9 cellular contexts compared by ENCODE assay signal in genomic region chr11:76810151-76810853, GRCh38. TPM values are rescaled to one million over a fixed set of nuclear protein-coding genes. Genes with fewer than 3 reads are reported as not detected.
DNase-seq lines count a peak whose midpoint lies in the region; ATAC-seq lines count a peak whose summit lies in the region.
"Had no signal": no experiment of that assay in that cellular context is flagged by ENCODE, and none has a peak within 500 bp of the region (broad histone marks: within the 10 kb centered on the region; RNA-seq: fewer than 3 reads in every experiment).

No MANE protein-coding gene starts in this region.

- DNase-seq in GF-D8 (lab: John Stamatoyannopoulos, UW): peak; percentile 8
- DNase-seq in NCI-H1694 treated with DMSO at 0.1 percent for 48 hours (lab: John Stamatoyannopoulos, UW): peak; percentile 22
- peak; percentile 39 for DNase-seq in islet precursor cell
- peak; percentile 33 for DNase-seq in stimulated activated naive B cell treated with anti-CD40 and anti-IgM and Interleukin-4, amounts not matched to agents 10 μg/mL and 1 μg/mL and 100 μg/mL, for 72 hours
- no peak for DNase-seq in H7
- no peak for DNase-seq in Ammon's horn (ENCODE audit: low spot score)
- DNase-seq in GM19240 (ENCODE audit: insufficient read length, low spot score): no peak

- peaks cover 2% of the 10 kb centered on the region for H3K27me3 Mint-ChIP-seq in activated naive CD4-positive, alpha-beta T cell treated with anti-CD3 and anti-CD28 coated beads, Interleukin-2, amount 50 U/mL, for 24 hours
- peaks cover 23 to 37% of the 10 kb centered on the region in 2 donors for H3K27me3 Mint-ChIP-seq in stimulated activated naive B cell treated with anti-CD40 and anti-IgM and Interleukin-4, amounts not matched to agents 10 μg/mL and 1 μg/mL and 100 μg/mL, for 72 hours

- H3K27me3 ChIP-seq in H7 (ENCODE audit: control insufficient read depth, insufficient read depth, low read length): no peaks in the 10 kb centered on the region

- H3K4me1 Mint-ChIP-seq in activated naive CD4-positive, alpha-beta T cell treated with anti-CD3 and anti-CD28 coated beads, Interleukin-2, amount 50 U/mL, for 24 hours: peaks cover 10% of the 10 kb centered on the region
- H3K4me1 Mint-ChIP-seq in stimulated activated naive B cell treated with anti-CD40 and anti-IgM and Interleukin-4, amounts not matched to agents 10 μg/mL and 1 μg/mL and 100 μg/mL, for 72 hours: peaks cover 6 to 12% of the 10 kb centered on the region in 2 donors

- no peaks in the 10 kb centered on the region for H3K9me3 Mint-ChIP-seq in activated naive CD4-positive, alpha-beta T cell treated with anti-CD3 and anti-CD28 coated beads, Interleukin-2, amount 50 U/mL, for 24 hours
- peaks cover 1 to 2% of the 10 kb centered on the region in 2 donors for H3K9me3 Mint-ChIP-seq in stimulated activated naive B cell treated with anti-CD40 and anti-IgM and Interleukin-4, amounts not matched to agents 10 μg/mL and 1 μg/mL and 100 μg/mL, for 72 hours

- H3K36me3 ChIP-seq in H7 (replicated peaks; ENCODE audit: control insufficient read depth, insufficient read depth, low read length): no peaks in the 10 kb centered on the region

- ATAC-seq in stimulated activated naive B cell treated with anti-CD40 and anti-IgM and Interleukin-4, amounts not matched to agents 10 μg/mL and 1 μg/mL and 100 μg/mL, for 72 hours (replicated peaks): peak; percentile 65 to 68

- peak overlapping the region; percentile 30 for H3K27ac Mint-ChIP-seq in activated naive CD4-positive, alpha-beta T cell treated with anti-CD3 and anti-CD28 coated beads, Interleukin-2, amount 50 U/mL, for 24 hours
- peak overlapping the region; percentile 94 for H3K27ac Mint-ChIP-seq in stimulated activated naive B cell treated with anti-CD40 and anti-IgM and Interleukin-4, amounts not matched to agents 10 μg/mL and 1 μg/mL and 100 μg/mL, for 72 hours
- H3K27ac Mint-ChIP-seq: IgD-negative memory B cell had no signal

- H3K4me3 ChIP-seq in H7 (ENCODE audit: insufficient read depth, low read depth, low read length): no peak overlapping the region

- H3K4me3 Mint-ChIP-seq in activated naive CD4-positive, alpha-beta T cell treated with anti-CD3 and anti-CD28 coated beads, Interleukin-2, amount 50 U/mL, for 24 hours: no peak overlapping the region
- H3K4me3 Mint-ChIP-seq in stimulated activated naive B cell treated with anti-CD40 and anti-IgM and Interleukin-4, amounts not matched to agents 10 μg/mL and 1 μg/mL and 100 μg/mL, for 72 hours: peak overlapping the region in 1 of 2 donors; percentile 18
- H3K4me3 Mint-ChIP-seq: IgD-negative memory B cell had no signal

- peaks cover under 1% of the 10 kb centered on the region for H3K36me3 Mint-ChIP-seq in activated naive CD4-positive, alpha-beta T cell treated with anti-CD3 and anti-CD28 coated beads, Interleukin-2, amount 50 U/mL, for 24 hours
- peaks cover 0 to 1% of the 10 kb centered on the region in 2 donors for H3K36me3 Mint-ChIP-seq in stimulated activated naive B cell treated with anti-CD40 and anti-IgM and Interleukin-4, amounts not matched to agents 10 μg/mL and 1 μg/mL and 100 μg/mL, for 72 hours
- H3K36me3 Mint-ChIP-seq: IgD-negative memory B cell had no signal

RNA-seq across cellular contexts. Expression of gene TSKU, which starts 27.1 kb away (rescaled TPM):
- total RNA-seq in H7 (2014; rRNA removed; shearing (Covaris generic)): 53.3 and 68.8 TPM in 2 replicates

RNA-seq across cellular contexts. Expression of gene ACER3, which starts 50.4 kb away (rescaled TPM):
- 6.3 and 8.1 TPM in 2 replicates for total RNA-seq in H7 (2014; rRNA removed; shearing (Covaris generic))

Comparison
In these comparisons a context has a peak if more than half of its experiments do, and no peak if none do; other contexts are left out.
1. DNase-seq: peak in GF-D8 (single experiment), NCI-H1694 treated with DMSO at 0.1 percent for 48 hours (single experiment), islet precursor cell (single experiment) and stimulated activated naive B cell treated with anti-CD40 and anti-IgM and Interleukin-4, amounts not matched to agents 10 μg/mL and 1 μg/mL and 100 μg/mL, for 72 hours (single experiment); none in H7 (single experiment), Ammon's horn (single experiment) and GM19240 (single experiment).